ENCODE assay signal across 29 cellular contexts in the genomic region with DNA sequence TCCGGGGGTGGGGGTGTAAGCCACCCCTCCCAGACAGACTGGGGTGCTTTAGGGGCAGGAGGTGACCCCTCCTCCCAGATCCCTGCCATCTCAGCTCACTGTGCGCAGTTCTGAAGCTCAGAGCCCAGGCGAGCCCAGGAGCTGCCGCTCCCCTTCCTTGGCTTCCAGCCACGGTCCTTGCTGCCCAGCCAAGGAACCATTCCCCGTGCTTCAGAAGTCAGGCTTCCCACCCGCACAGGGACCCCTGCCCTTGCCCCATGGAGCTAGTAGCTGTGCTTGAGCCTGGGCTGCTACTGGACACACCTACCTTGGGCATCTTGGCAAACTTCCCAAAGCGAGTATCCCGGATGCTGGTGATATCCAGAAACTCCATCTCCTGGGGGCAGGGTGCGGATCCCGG. TPM values are rescaled to one million over a fixed set of nuclear protein-coding genes. Genes with fewer than 3 reads are reported as not detected.
"Had no signal": no experiment of that assay in that cellular context is flagged by ENCODE, and none has a peak within 500 bp of the region (broad histone marks: within the 10 kb centered on the region; RNA-seq: fewer than 3 reads in every experiment).

No MANE protein-coding gene starts in this region.

- H3K27ac Mint-ChIP-seq: activated naive CD8-positive, alpha-beta T cell treated with anti-CD3 and anti-CD28 coated beads, Interleukin-2, amount 50 U/mL, for 24 hours; brain had no signal

- H3K27me3 ChIP-seq: SJCRH30 had no signal

- H3K9ac ChIP-seq: KMS-11, SK-N-SH had no signal

- H3K9me3 ChIP-seq: SK-N-SH had no signal

- H3K4me2 ChIP-seq: KMS-11, SK-N-SH had no signal

- H3K27ac ChIP-seq: KMS-11, SJCRH30 had no signal

- H3K9me3 Mint-ChIP-seq: activated naive CD8-positive, alpha-beta T cell treated with anti-CD3 and anti-CD28 coated beads, Interleukin-2, amount 50 U/mL, for 24 hours; activated T-cell treated with anti-CD3 and anti-CD28 coated beads, Interleukin-2, amount 50 U/mL, for 4 hours had no signal

- ATAC-seq: activated CD4-positive, CD25-positive, alpha-beta regulatory T cell treated with anti-CD3 and anti-CD28 coated beads, Interleukin-2, amount 50 U/mL, for 24 hours; activated naive CD4-positive, alpha-beta T cell treated with anti-CD3 and anti-CD28 coated beads, Interleukin-2, amount 50 U/mL, for 72 hours; activated naive CD8-positive, alpha-beta T cell treated with anti-CD3 and anti-CD28 coated beads, Interleukin-2, amount 50 U/mL, for 24 hours; activated T-cell treated with anti-CD3 and anti-CD28 coated beads, Interleukin-2, amount 50 U/mL, for 4 hours; Panc1 had no signal

- H3K4me3 Mint-ChIP-seq: activated naive CD8-positive, alpha-beta T cell treated with anti-CD3 and anti-CD28 coated beads, Interleukin-2, amount 50 U/mL, for 24 hours; activated T-cell treated with anti-CD3 and anti-CD28 coated beads, Interleukin-2, amount 50 U/mL, for 4 hours; brain had no signal

- H3K36me3 ChIP-seq: SJCRH30 had no signal

- H3K4me3 ChIP-seq: SJCRH30 had no signal

- H3K27me3 Mint-ChIP-seq: activated naive CD8-positive, alpha-beta T cell treated with anti-CD3 and anti-CD28 coated beads, Interleukin-2, amount 50 U/mL, for 24 hours had no signal

- DNase-seq: activated CD4-positive, alpha-beta T cell treated with anti-CD3 and anti-CD28 coated beads for 48 hours; activated CD4-positive, alpha-beta T cell treated with anti-CD3 and anti-CD28 coated beads, Interleukin-2, amount 50 U/mL, for 4 hours; activated CD8-positive, alpha-beta memory T cell treated with anti-CD3 and anti-CD28 coated beads for 24 hours; activated effector memory CD4-positive, alpha-beta T cell treated with anti-CD3 and anti-CD28 coated beads, Interleukin-2, amount 50 U/mL, for 16 hours; activated naive CD4-positive, alpha-beta T cell treated with Interleukin-2 at 50 U/mL for 16 hours; activated naive CD8-positive, alpha-beta T cell treated with anti-CD3 and anti-CD28 coated beads, Interleukin-2, amount 50 U/mL, for 24 hours; activated T-cell treated with anti-CD3 and anti-CD28 coated beads, Interleukin-2, amount 50 U/mL, for 4 hours; amniotic stem cell; MM.1S; NCI-H1105; NCI-H1436 treated with DMSO at 0.1 percent for 48 hours; NCI-H187; NCI-H2081; NCI-H510A treated with DMSO at 0.1 percent for 48 hours; NCI-H69; NK-92 treated with Interleukin-12 subunit alpha and Interleukin-12 subunit beta, amount 100 ng/mL, for 24 hours; OCI-M1; Right ventricle myocardium superior; RPMI8226; SJCRH30; SK-N-SH; SW 1271 had no signal

RNA-seq across cellular contexts. Expression of gene ANKRD63, which starts 20.1 kb away (rescaled TPM):
- total RNA-seq: activated naive CD4-positive, alpha-beta T cell treated with anti-CD3 and anti-CD28 coated beads, Interleukin-2, amount 50 U/mL, for 72 hours; activated T-cell treated with anti-CD3 and anti-CD28 coated beads, Interleukin-2, amount 50 U/mL, for 4 hours; astrocyte; T-helper 1 cell treated with Interleukin-12 subunit alpha and Interleukin-12 subunit beta and Interleukin-4 antibody, amounts not matched to agents 30 ng/mL and 1 ng/mL, for 36 hours had no signal
- polyA plus RNA-seq: SK-N-SH had no signal

RNA-seq across cellular contexts. Expression of gene PHGR1, which starts 47.9 kb away (rescaled TPM):
- total RNA-seq: activated naive CD4-positive, alpha-beta T cell treated with anti-CD3 and anti-CD28 coated beads, Interleukin-2, amount 50 U/mL, for 72 hours; astrocyte; Right ventricle myocardium superior; SJCRH30; T-helper 1 cell treated with Interleukin-12 subunit alpha and Interleukin-12 subunit beta and Interleukin-4 antibody, amounts not matched to agents 30 ng/mL and 1 ng/mL, for 36 hours had no signal
- polyA plus RNA-seq: SK-N-SH had no signal
